In the genomic region with DNA sequence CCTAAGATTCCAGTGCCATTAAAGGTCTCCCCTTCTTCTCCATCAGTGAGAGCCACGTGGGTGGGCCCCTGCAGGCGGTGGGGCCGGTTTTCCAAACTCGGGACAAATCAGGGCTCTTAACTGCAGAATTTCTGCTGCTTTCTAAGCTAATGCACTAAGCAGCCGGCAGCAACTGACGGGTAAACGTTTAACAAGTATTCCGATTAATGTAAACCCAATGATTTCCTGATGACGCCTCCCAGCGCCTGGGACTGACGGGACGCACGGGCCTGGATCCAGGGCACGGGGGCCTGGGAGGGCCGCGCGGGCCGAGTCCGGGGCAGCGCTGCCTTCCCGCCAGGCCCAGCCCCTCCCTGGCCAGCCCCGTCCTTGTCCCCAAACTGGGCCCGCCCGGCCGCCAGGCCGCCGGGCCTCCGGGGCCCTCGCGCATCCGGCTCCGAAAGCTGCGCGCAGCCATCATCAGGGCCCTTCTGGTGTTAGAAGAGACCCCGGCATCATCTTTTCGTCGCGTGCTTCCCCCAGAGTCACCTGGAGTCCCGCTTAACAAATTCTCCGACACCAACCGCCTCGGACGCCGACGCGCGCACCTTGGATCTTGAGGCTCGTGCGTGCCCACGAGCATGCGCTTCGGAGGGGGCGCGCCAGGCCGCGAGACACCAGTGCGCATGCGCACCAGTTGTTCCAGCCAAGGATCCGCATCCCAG, we compare ENCODE assay signal across 7 cellular contexts. TPM values are rescaled to one million over a fixed set of nuclear protein-coding genes. Genes with fewer than 3 reads are reported as not detected.
DNase-seq lines count a peak whose midpoint lies in the region; ATAC-seq and TF ChIP-seq lines count a peak whose summit lies in the region.

A gene (minus strand): TSS at position 616 of the 704 bp plus-strand sequence. CDS start 1,812 bp downstream, outside the sequence.

- TF ChIP-seq CTCF in cardiac fibroblast (IDR thresholded peaks at IDR 0.05; ENCODE audit: low read depth, low read length), result no peak

- peaks cover 4 to 10% (median 7%) of the 10 kb centered on the region in 3 donors for H3K36me3 Mint-ChIP-seq in immature natural killer cell

- DNase-seq in NCI-H2227 (lab: John Stamatoyannopoulos, UW; ENCODE audit: unreplicated experiment) (peak; percentile 95), cardiac fibroblast (ENCODE audit: low read depth in 2 of 2) (peak; percentile 83 to 85), immature natural killer cell (peak; percentile 76 to 82 (median 82)), smooth muscle cell of the brain vasculature (ENCODE audit: low read depth, low spot score) (peak; percentile 46)
- peak; percentile 42 to 68 (median 61) for DNase-seq in activated CD4-positive, CD25-positive, alpha-beta regulatory T cell (lab: John Stamatoyannopoulos, UW)

- H3K9me3 Mint-ChIP-seq in immature natural killer cell, result no peaks in the 10 kb centered on the region

- peak within 1 kb of the TSS; percentile 52 to 57 for H3K4me3 ChIP-seq in cardiac fibroblast (replicated peaks in 1 of 2; ENCODE audit: low read depth in 2 of 2, low read length in 2 of 2)

- ATAC-seq in GM18517 (IDR thresholded peaks at IDR 0.05; ENCODE audit: unreplicated experiment) (peak; percentile 57), HG03108 (IDR thresholded peaks at IDR 0.05; ENCODE audit: unreplicated experiment) (peak; percentile 53)

- H3K27me3 Mint-ChIP-seq in immature natural killer cell (ENCODE audit: low read depth in 3 of 3), result peaks cover 6 to 10% (median 10%) of the 10 kb centered on the region in 3 donors

- H3K4me3 Mint-ChIP-seq in immature natural killer cell, result peak within 1 kb of the TSS; percentile 94 to 96 (median 94)

- peak within 1 kb of the TSS; percentile 82 to 95 (median 92) for H3K27ac Mint-ChIP-seq in immature natural killer cell

- peaks cover 19 to 38% of the 10 kb centered on the region in 2 donors for H3K4me1 Mint-ChIP-seq in immature natural killer cell

RNA-seq across cellular contexts. Expression of the gene that starts here (rescaled TPM):
- polyA plus RNA-seq in immature natural killer cell, result 10 to 100 TPM in 1 of 3 donors, 1 to 10 TPM in 1, under 1 TPM in 1; 0.38 to 12.9 (median 6.3) TPM

Comparison
In these comparisons a context has a peak if more than half of its experiments do, and no peak if none do; other contexts are left out.
1. Peak in every context shown above with its lines: DNase-seq, ATAC-seq and H3K4me3 ChIP-seq.